In the genomic region with DNA sequence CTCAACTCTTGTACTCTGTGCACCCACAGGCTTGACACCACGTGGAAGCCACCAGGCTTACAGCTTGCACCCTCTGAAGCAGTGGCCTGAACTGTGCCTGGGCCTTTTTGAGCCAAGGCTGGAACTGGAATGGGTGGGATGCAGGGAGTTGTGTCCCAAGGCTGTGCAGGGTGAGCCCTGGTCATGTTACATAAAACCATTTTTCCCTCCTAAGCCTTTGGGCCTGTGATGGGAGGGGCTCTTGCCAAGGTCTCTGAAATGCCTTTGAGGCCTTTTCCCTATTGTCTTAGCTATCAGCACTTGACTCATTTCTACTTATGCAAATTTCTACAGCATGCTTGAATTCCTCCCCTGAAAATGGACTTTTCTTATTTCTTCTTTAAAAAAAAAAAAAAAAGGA, we compare ENCODE assay signal across 10 cellular contexts. TPM values are rescaled to one million over a fixed set of nuclear protein-coding genes. Genes with fewer than 3 reads are reported as not detected.
"Had no signal": no experiment of that assay in that cellular context is flagged by ENCODE, and none has a peak within 500 bp of the region (broad histone marks: within the 10 kb centered on the region; RNA-seq: fewer than 3 reads in every experiment).

No MANE protein-coding gene starts in this region.

- H3K4me2 ChIP-seq: KMS-11 had no signal

- H3K27ac ChIP-seq: HL-60, KMS-11 had no signal

- H3K9ac ChIP-seq: KMS-11 had no signal

- FAIRE-seq: HepG2, HTR-8/SVneo had no signal

- DNase-seq: IMR-90, KBM-7, KG1 had no signal

RNA-seq across cellular contexts. Expression of a gene that starts 14.1 kb away (rescaled TPM):
- total RNA-seq: HepG2, HT-29, HT1080, IMR-90 had no signal
- polyA plus RNA-seq: HepG2, IgD-negative memory B cell, IMR-90 had no signal
